28 cellular contexts compared by ENCODE assay signal in genomic region chr11:79487412-79487811, GRCh38. TPM values are rescaled to one million over a fixed set of nuclear protein-coding genes. Genes with fewer than 3 reads are reported as not detected.
"Had no signal": no experiment of that assay in that cellular context is flagged by ENCODE, and none has a peak within 500 bp of the region (broad histone marks: within the 10 kb centered on the region; RNA-seq: fewer than 3 reads in every experiment).

No MANE protein-coding gene starts in this region.

- H3K4me3 ChIP-seq: adrenal gland, colonic mucosa, K562, Peyer's patch, SJCRH30 had no signal

- H3K36me3 ChIP-seq: adrenal gland, colonic mucosa, Peyer's patch, SJCRH30 had no signal

- H3K9me3 ChIP-seq: adrenal gland, colonic mucosa, Peyer's patch, SJCRH30, SK-N-SH had no signal

- DNase-seq: activated CD4-positive, alpha-beta T cell treated with anti-CD3 and anti-CD28 coated beads for 48 hours; activated CD4-positive, alpha-beta T cell treated with anti-CD3 and anti-CD28 coated beads, Interleukin-2, amount 50 U/mL, for 4 hours; activated CD4-positive, CD25-positive, alpha-beta regulatory T cell treated with anti-CD3 and anti-CD28 coated beads, Interleukin-2, amount 50 U/mL, for 72 hours; activated CD8-positive, alpha-beta memory T cell treated with anti-CD3 and anti-CD28 coated beads, Interleukin-2, amount 50 U/mL, for 48 hours; activated CD8-positive, alpha-beta T cell treated with anti-CD3 and anti-CD28 coated beads, Interleukin-2, amount 10 ng/mL, durations not matched to agents 7 days and 5 days; activated naive CD4-positive, alpha-beta T cell treated with anti-CD3 and anti-CD28 coated beads, Interleukin-2, amount 50 U/mL, for 16 hours; activated naive CD8-positive, alpha-beta T cell treated with anti-CD3 and anti-CD28 coated beads, Interleukin-2, amount 10 ng/mL, durations not matched to agents 7 days and 5 days; activated T-cell treated with anti-CD3 and anti-CD28 coated beads, Interleukin-2, amount 50 U/mL, for 1 hour; adrenal gland; anterior cingulate cortex; cerebellar nuclear complex; colonic mucosa; Karpas-422; MM.1S; NCI-H1105; NCI-H1436 treated with DMSO at 0.1 percent for 48 hours; NCI-H187; NCI-H2081; NCI-H510A treated with DMSO at 0.1 percent for 48 hours; NCI-H748 treated with DMSO at 0.1 percent for 48 hours; Peyer's patch; Right ventricle myocardium superior; SJCRH30; SK-N-SH had no signal

- H3K27ac Mint-ChIP-seq: activated CD8-positive, alpha-beta T cell treated with anti-CD3 and anti-CD28 coated beads, Interleukin-2, amount 10 ng/mL, durations not matched to agents 7 days and 5 days; activated naive CD8-positive, alpha-beta T cell treated with anti-CD3 and anti-CD28 coated beads, Interleukin-2, amount 10 ng/mL, durations not matched to agents 7 days and 5 days; T-helper 1 cell treated with Interleukin-12 subunit alpha and Interleukin-12 subunit beta and Interleukin-4 antibody, amounts not matched to agents 30 μg/mL and 1 μg/mL, for 36 hours; WTC11 had no signal

- H3K4me1 ChIP-seq: colonic mucosa, Peyer's patch, SJCRH30 had no signal

- H3K4me3 Mint-ChIP-seq: activated CD8-positive, alpha-beta T cell treated with anti-CD3 and anti-CD28 coated beads, Interleukin-2, amount 10 ng/mL, durations not matched to agents 7 days and 5 days; activated naive CD8-positive, alpha-beta T cell treated with anti-CD3 and anti-CD28 coated beads, Interleukin-2, amount 10 ng/mL, durations not matched to agents 7 days and 5 days; T-helper 1 cell treated with Interleukin-12 subunit alpha and Interleukin-12 subunit beta and Interleukin-4 antibody, amounts not matched to agents 30 μg/mL and 1 μg/mL, for 36 hours; WTC11 had no signal

- H3K27ac ChIP-seq: adrenal gland, colonic mucosa, Peyer's patch, RWPE1, SJCRH30 had no signal

- H3K36me3 Mint-ChIP-seq: activated naive CD8-positive, alpha-beta T cell treated with anti-CD3 and anti-CD28 coated beads, Interleukin-2, amount 10 ng/mL, durations not matched to agents 7 days and 5 days; WTC11 had no signal

- H3K27me3 ChIP-seq: adrenal gland, colonic mucosa, Peyer's patch, SJCRH30 had no signal

- H3K9me3 Mint-ChIP-seq: activated naive CD8-positive, alpha-beta T cell treated with anti-CD3 and anti-CD28 coated beads, Interleukin-2, amount 10 ng/mL, durations not matched to agents 7 days and 5 days; T-helper 1 cell treated with Interleukin-12 subunit alpha and Interleukin-12 subunit beta and Interleukin-4 antibody, amounts not matched to agents 30 μg/mL and 1 μg/mL, for 36 hours; WTC11 had no signal

- H3K9ac ChIP-seq: SK-N-SH had no signal

- ATAC-seq: activated CD8-positive, alpha-beta T cell treated with anti-CD3 and anti-CD28 coated beads, Interleukin-2, amount 10 ng/mL, durations not matched to agents 7 days and 5 days; K562; WTC11 had no signal

RNA-seq across cellular contexts. Expression of gene TENM4, which starts 46.6 kb away (rescaled TPM):
- total RNA-seq: activated CD8-positive, alpha-beta T cell treated with anti-CD3 and anti-CD28 coated beads, Interleukin-2, amount 10 ng/mL, durations not matched to agents 7 days and 5 days; activated naive CD8-positive, alpha-beta T cell treated with anti-CD3 and anti-CD28 coated beads, Interleukin-2, amount 10 ng/mL, durations not matched to agents 7 days and 5 days had no signal
- polyA plus RNA-seq: K562 had no signal
